ENCODE assay signal across 1 cellular context in the genomic region with DNA sequence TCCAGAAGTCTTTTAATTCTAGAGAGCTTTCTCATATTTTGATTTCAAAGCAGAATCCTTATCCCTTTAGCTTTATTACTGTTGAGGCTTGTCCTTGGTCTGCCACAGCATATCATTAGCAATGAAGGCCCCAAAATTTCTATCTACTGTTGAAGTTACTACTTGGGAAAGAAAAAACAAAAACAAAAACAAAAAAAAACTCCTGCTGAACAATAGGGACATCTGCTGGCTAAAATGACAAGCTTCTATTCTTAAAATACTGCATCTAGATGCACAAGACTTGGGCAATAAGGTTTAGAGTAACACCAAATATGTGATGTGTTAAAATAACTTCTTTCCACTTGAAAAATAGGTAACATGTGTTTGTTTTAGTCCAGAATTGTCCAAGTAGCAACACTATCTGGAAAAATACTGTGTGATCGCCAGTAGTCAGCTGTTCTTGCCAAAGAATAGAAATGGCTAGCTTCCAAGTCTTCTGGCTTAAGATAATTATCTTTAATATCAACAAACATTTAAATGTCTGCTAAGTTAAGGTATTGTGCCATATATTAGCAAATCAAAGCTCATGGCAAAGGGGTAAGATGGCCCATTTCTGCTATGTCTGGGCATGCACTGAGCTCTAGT.
TF ChIP-seq lines count a peak whose summit lies in the region.

No MANE protein-coding gene starts in this region.

TF ChIP-seq in K562, 482 proteins besides CTCF, POLR2A, EP300 and RAD21 (continued from another document):
- TF ChIP-seq, protein P1, sequence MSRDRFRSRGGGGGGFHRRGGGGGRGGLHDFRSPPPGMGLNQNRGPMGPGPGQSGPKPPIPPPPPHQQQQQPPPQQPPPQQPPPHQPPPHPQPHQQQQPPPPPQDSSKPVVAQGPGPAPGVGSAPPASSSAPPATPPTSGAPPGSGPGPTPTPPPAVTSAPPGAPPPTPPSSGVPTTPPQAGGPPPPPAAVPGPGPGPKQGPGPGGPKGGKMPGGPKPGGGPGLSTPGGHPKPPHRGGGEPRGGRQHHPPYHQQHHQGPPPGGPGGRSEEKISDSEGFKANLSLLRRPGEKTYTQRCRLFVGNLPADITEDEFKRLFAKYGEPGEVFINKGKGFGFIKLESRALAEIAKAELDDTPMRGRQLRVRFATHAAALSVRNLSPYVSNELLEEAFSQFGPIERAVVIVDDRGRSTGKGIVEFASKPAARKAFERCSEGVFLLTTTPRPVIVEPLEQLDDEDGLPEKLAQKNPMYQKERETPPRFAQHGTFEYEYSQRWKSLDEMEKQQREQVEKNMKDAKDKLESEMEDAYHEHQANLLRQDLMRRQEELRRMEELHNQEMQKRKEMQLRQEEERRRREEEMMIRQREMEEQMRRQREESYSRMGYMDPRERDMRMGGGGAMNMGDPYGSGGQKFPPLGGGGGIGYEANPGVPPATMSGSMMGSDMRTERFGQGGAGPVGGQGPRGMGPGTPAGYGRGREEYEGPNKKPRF (IDR thresholded peaks at IDR 0.05; ENCODE audit: low read depth, low read length): no peak
- TF ChIP-seq ZBTB8A (IDR thresholded peaks at IDR 0.05; ENCODE audit: partially characterized antibody) (no peak), DNMT1 (IDR thresholded peaks at IDR 0.05) (peak; percentile 82; the same call in 1 of the 2 replicates), ELF2 (CRISPR knock-in tag; IDR thresholded peaks at IDR 0.05) (0 out of 2 replicates have a peak, but pooled peaks have one; percentile 15), KLF10 (CRISPR knock-in tag; IDR thresholded peaks at IDR 0.05) (no peak), TCF7 (IDR thresholded peaks at IDR 0.05; ENCODE audit: borderline replicate concordance) (no peak), NBN (IDR thresholded peaks at IDR 0.05; ENCODE audit: low read depth) (0 out of 2 replicates have a peak, but pooled peaks have one; percentile 37), ZNF133 (CRISPR knock-in tag; IDR thresholded peaks at IDR 0.05) (no peak), RFX1 (IDR thresholded peaks at IDR 0.05) (0 out of 2 replicates have a peak, but pooled peaks have one; percentile 3), NFIC (IDR thresholded peaks at IDR 0.05) (peak; percentile 76), MXI1 (IDR thresholded peaks at IDR 0.05; ENCODE audit: low read depth, low read length) (no peak), ZNF75A (CRISPR knock-in tag; IDR thresholded peaks at IDR 0.05) (no peak), NFE2L1 (tag; IDR thresholded peaks at IDR 0.05; ENCODE audit: borderline replicate concordance, low read depth) (no peak), CEBPG (CRISPR knock-in tag; IDR thresholded peaks at IDR 0.05) (no peak), CEBPG (tag; conservative IDR thresholded peaks at IDR 0.05 in 1 of 2, IDR thresholded peaks at IDR 0.05 in 1 of 2) (peak; percentile 33 to 87; a peak in 2 of 4 replicates), DACH1 (IDR thresholded peaks at IDR 0.05; ENCODE audit: partially characterized antibody) (no peak), JUND (IDR thresholded peaks at IDR 0.05; ENCODE audit: borderline replicate concordance, low read depth, low read length) (no peak), JUND (tag; IDR thresholded peaks at IDR 0.05; ENCODE audit: borderline replicate concordance, low read depth, low read length) (no peak; the same call in 2 of the 3 replicates), FOXJ3 (CRISPR knock-in tag; IDR thresholded peaks at IDR 0.05) (no peak), TAL1 (IDR thresholded peaks at IDR 0.05) (0 out of 2 replicates have a peak, but pooled peaks have one; percentile 9), THRAP3 (IDR thresholded peaks at IDR 0.05; ENCODE audit: borderline replicate concordance) (no peak), CEBPB (tag; IDR thresholded peaks at IDR 0.05) (peak; percentile 82), FOXM1 (IDR thresholded peaks at IDR 0.05; ENCODE audit: low read depth) (0 out of 2 replicates have a peak, but pooled peaks have one; percentile 17), FOXM1 (CRISPR knock-in tag; IDR thresholded peaks at IDR 0.05; ENCODE audit: low read depth) (no peak)
- TF ChIP-seq, protein P2, sequence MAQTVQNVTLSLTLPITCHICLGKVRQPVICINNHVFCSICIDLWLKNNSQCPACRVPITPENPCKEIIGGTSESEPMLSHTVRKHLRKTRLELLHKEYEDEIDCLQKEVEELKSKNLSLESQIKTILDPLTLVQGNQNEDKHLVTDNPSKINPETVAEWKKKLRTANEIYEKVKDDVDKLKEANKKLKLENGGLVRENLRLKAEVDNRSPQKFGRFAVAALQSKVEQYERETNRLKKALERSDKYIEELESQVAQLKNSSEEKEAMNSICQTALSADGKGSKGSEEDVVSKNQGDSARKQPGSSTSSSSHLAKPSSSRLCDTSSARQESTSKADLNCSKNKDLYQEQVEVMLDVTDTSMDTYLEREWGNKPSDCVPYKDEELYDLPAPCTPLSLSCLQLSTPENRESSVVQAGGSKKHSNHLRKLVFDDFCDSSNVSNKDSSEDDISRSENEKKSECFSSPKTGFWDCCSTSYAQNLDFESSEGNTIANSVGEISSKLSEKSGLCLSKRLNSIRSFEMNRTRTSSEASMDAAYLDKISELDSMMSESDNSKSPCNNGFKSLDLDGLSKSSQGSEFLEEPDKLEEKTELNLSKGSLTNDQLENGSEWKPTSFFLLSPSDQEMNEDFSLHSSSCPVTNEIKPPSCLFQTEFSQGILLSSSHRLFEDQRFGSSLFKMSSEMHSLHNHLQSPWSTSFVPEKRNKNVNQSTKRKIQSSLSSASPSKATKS (CRISPR knock-in tag; IDR thresholded peaks at IDR 0.05): no peak
- TF ChIP-seq, protein P3, sequence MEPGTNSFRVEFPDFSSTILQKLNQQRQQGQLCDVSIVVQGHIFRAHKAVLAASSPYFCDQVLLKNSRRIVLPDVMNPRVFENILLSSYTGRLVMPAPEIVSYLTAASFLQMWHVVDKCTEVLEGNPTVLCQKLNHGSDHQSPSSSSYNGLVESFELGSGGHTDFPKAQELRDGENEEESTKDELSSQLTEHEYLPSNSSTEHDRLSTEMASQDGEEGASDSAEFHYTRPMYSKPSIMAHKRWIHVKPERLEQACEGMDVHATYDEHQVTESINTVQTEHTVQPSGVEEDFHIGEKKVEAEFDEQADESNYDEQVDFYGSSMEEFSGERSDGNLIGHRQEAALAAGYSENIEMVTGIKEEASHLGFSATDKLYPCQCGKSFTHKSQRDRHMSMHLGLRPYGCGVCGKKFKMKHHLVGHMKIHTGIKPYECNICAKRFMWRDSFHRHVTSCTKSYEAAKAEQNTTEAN (CRISPR knock-in tag; IDR thresholded peaks at IDR 0.05): no peak
- TF ChIP-seq, protein P4, sequence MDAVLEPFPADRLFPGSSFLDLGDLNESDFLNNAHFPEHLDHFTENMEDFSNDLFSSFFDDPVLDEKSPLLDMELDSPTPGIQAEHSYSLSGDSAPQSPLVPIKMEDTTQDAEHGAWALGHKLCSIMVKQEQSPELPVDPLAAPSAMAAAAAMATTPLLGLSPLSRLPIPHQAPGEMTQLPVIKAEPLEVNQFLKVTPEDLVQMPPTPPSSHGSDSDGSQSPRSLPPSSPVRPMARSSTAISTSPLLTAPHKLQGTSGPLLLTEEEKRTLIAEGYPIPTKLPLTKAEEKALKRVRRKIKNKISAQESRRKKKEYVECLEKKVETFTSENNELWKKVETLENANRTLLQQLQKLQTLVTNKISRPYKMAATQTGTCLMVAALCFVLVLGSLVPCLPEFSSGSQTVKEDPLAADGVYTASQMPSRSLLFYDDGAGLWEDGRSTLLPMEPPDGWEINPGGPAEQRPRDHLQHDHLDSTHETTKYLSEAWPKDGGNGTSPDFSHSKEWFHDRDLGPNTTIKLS (IDR thresholded peaks at IDR 0.05; ENCODE audit: borderline replicate concordance, low read depth): no peak
- TF ChIP-seq, protein P5, sequence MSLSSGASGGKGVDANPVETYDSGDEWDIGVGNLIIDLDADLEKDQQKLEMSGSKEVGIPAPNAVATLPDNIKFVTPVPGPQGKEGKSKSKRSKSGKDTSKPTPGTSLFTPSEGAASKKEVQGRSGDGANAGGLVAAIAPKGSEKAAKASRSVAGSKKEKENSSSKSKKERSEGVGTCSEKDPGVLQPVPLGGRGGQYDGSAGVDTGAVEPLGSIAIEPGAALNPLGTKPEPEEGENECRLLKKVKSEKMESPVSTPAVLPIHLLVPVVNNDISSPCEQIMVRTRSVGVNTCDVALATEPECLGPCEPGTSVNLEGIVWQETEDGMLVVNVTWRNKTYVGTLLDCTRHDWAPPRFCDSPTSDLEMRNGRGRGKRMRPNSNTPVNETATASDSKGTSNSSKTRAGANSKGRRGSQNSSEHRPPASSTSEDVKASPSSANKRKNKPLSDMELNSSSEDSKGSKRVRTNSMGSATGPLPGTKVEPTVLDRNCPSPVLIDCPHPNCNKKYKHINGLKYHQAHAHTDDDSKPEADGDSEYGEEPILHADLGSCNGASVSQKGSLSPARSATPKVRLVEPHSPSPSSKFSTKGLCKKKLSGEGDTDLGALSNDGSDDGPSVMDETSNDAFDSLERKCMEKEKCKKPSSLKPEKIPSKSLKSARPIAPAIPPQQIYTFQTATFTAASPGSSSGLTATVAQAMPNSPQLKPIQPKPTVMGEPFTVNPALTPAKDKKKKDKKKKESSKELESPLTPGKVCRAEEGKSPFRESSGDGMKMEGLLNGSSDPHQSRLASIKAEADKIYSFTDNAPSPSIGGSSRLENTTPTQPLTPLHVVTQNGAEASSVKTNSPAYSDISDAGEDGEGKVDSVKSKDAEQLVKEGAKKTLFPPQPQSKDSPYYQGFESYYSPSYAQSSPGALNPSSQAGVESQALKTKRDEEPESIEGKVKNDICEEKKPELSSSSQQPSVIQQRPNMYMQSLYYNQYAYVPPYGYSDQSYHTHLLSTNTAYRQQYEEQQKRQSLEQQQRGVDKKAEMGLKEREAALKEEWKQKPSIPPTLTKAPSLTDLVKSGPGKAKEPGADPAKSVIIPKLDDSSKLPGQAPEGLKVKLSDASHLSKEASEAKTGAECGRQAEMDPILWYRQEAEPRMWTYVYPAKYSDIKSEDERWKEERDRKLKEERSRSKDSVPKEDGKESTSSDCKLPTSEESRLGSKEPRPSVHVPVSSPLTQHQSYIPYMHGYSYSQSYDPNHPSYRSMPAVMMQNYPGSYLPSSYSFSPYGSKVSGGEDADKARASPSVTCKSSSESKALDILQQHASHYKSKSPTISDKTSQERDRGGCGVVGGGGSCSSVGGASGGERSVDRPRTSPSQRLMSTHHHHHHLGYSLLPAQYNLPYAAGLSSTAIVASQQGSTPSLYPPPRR (CRISPR knock-in tag; IDR thresholded peaks at IDR 0.05; ENCODE audit: borderline replicate concordance): no peak
- TF ChIP-seq, protein P6, sequence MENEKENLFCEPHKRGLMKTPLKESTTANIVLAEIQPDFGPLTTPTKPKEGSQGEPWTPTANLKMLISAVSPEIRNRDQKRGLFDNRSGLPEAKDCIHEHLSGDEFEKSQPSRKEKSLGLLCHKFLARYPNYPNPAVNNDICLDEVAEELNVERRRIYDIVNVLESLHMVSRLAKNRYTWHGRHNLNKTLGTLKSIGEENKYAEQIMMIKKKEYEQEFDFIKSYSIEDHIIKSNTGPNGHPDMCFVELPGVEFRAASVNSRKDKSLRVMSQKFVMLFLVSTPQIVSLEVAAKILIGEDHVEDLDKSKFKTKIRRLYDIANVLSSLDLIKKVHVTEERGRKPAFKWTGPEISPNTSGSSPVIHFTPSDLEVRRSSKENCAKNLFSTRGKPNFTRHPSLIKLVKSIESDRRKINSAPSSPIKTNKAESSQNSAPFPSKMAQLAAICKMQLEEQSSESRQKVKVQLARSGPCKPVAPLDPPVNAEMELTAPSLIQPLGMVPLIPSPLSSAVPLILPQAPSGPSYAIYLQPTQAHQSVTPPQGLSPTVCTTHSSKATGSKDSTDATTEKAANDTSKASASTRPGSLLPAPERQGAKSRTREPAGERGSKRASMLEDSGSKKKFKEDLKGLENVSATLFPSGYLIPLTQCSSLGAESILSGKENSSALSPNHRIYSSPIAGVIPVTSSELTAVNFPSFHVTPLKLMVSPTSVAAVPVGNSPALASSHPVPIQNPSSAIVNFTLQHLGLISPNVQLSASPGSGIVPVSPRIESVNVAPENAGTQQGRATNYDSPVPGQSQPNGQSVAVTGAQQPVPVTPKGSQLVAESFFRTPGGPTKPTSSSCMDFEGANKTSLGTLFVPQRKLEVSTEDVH (IDR thresholded peaks at IDR 0.05; ENCODE audit: low read depth, partially characterized antibody): peak; percentile 65
- TF ChIP-seq, protein P7, sequence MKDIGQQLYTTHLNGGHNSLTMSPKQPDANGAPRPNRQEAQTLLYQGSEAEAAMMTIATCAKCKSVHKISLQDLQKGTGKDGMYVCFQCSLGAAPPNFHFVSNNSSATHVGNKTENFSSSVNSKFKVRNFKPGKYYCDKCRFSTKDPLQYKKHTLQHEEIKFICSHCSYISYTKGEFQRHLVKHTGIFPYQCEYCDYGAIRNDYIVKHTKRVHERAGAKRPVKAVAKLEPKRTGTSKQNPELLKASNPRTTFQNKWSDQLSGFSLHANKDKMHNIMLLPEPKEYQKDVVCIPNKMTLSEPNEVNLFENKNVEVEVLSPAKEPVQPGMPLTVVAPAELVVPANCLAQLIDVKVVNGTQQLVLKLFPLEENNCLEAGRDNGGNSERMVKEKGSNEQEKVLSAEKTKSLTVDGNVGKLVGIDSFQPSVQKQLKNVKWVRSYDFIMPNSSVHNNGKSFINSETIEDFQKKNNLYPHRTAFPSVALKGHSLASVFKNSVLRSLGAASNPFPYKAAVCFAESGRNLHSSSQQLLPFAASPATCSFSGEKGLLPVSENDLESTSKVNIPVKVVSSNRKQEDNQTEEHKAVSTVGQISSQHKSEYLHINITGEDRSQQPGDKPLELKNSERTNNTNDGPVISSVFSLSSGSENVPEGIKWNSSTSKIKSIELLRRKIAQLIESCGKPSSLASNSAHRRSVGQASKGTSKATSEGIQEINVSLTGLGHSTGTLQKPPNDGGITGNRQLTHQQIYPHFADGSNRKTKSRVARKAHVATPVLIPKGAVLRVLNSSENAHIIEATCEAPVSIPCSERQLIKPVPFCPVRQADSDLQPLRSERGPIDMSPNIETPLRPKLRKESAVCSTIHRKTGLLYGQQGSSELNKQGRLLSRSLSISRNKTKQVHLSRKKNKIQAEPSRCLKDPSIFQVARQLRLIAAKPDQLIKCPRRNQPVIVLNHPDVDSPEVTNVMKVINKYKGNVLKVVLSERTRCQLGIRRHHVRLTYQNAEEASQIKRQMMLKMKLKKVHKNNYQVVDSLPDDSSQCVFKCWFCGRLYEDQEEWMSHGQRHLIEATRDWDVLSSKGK (CRISPR knock-in tag; IDR thresholded peaks at IDR 0.05): no peak
